ENCODE assay signal across 11 cellular contexts in the genomic region with DNA sequence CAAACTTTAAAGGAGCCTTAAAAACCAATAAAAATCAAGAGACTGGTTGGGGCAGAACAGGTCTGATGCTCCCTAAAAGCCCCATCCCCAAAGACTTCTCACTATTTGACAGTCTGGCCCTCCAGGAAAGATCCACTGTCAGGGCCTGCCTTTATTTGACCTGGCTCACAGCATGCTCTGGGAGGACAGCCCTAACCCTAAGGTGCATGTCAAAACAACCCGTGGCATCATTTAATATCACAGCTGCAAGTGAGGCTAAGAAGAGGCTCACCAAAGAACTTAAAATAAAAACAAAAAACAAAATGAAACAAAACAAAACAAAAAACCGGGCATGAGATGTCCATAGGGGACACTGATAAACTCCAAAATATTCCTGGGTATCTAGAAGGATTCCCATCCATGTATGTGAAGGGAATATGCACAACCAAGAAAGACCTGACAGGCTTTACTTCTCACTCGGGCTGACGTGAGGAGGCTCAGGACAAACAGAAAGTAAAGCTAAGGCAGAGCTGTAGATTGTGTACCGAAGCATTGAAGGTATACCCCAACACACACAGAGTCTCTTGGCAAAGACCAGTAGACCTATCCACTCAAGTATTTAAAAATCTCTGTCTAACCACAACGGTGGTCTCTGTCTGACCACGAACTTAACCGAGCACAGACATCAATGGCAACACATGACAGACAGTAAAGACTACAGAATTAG.
A peak's percentile ranks its signal among the peaks of the same experiment; 100 is the strongest.
DNase-seq lines count a peak whose midpoint lies in the region; ATAC-seq and TF ChIP-seq lines count a peak whose summit lies in the region.
"Had no signal": no experiment of that assay in that cellular context is flagged by ENCODE, and none has a peak within 500 bp of the region (broad histone marks: within the 10 kb centered on the region; RNA-seq: fewer than 3 reads in every experiment).

No MANE protein-coding gene starts in this region.

- no peaks in the 10 kb centered on the region for H3K9me3 ChIP-seq in HAP-1
- H3K9me3 ChIP-seq: right atrium auricular region had no signal

- TF ChIP-seq CTCF in GM12865 (IDR thresholded peaks at IDR 0.05; ENCODE audit: insufficient read depth, low read depth, low read length, missing control alignments), result no peak

- no peaks in the 10 kb centered on the region for H3K36me3 ChIP-seq in HAP-1 (replicated peaks)

- ATAC-seq in GM21423 (IDR thresholded peaks at IDR 0.05; ENCODE audit: unreplicated experiment) (peak; percentile 77), HG03521 (IDR thresholded peaks at IDR 0.05; ENCODE audit: unreplicated experiment) (peak; percentile 76), GM18520 (IDR thresholded peaks at IDR 0.05; ENCODE audit: unreplicated experiment) (no peak)
- ATAC-seq in central memory CD8-positive, alpha-beta T cell (replicated peaks; ENCODE audit: extremely low read depth, poor library complexity, severe bottlenecking), result peak; percentile 49

- no peaks in the 10 kb centered on the region for H3K9me3 Mint-ChIP-seq in central memory CD8-positive, alpha-beta T cell

- no peaks in the 10 kb centered on the region for H3K27me3 Mint-ChIP-seq in central memory CD8-positive, alpha-beta T cell

- peak overlapping the region; percentile 70 for H3K27ac Mint-ChIP-seq in central memory CD8-positive, alpha-beta T cell (ENCODE audit: low read depth)

- H3K4me3 ChIP-seq in GM12865 (ENCODE audit: low read depth, low read length) (no peak overlapping the region; the same call in 1 of the 2 replicates), HAP-1 (no peak overlapping the region)
- H3K4me3 ChIP-seq: right atrium auricular region had no signal

- H3K36me3 Mint-ChIP-seq in central memory CD8-positive, alpha-beta T cell (ENCODE audit: insufficient read depth), result no peaks in the 10 kb centered on the region

- no peaks in the 10 kb centered on the region for H3K27me3 ChIP-seq in HAP-1 (ENCODE audit: low read depth)
- H3K27me3 ChIP-seq: right atrium auricular region had no signal

- H3K4me1 ChIP-seq in HAP-1, result peaks cover 6% of the 10 kb centered on the region
- H3K4me1 ChIP-seq: right atrium auricular region had no signal

- peaks cover 5% of the 10 kb centered on the region for H3K4me1 Mint-ChIP-seq in central memory CD8-positive, alpha-beta T cell

- in situ Hi-C loops in HAP-1 (cut with MboI; ENCODE audit: low sequenced_read_pairs), result no loop called here

- H3K4me3 Mint-ChIP-seq in central memory CD8-positive, alpha-beta T cell, result peak overlapping the region; percentile 19

- DNase-seq in GM12865 (ENCODE audit: low read depth), result peak; percentile 24
- DNase-seq in central memory CD8-positive, alpha-beta T cell (ENCODE audit: low spot score in 2 of 2), result no peak
- no peak for DNase-seq in HAP-1 (ENCODE audit: low spot score in 2 of 2)
- DNase-seq in retina, result no peak
- no peak for DNase-seq in NCI-H146 (lab: John Stamatoyannopoulos, UW)
- DNase-seq: activated CD4-positive, CD25-positive, alpha-beta regulatory T cell; NCI-H1417 treated with DMSO at 0.1 percent for 48 hours had no signal
